14 cellular contexts compared by ENCODE assay signal in the genomic region with DNA sequence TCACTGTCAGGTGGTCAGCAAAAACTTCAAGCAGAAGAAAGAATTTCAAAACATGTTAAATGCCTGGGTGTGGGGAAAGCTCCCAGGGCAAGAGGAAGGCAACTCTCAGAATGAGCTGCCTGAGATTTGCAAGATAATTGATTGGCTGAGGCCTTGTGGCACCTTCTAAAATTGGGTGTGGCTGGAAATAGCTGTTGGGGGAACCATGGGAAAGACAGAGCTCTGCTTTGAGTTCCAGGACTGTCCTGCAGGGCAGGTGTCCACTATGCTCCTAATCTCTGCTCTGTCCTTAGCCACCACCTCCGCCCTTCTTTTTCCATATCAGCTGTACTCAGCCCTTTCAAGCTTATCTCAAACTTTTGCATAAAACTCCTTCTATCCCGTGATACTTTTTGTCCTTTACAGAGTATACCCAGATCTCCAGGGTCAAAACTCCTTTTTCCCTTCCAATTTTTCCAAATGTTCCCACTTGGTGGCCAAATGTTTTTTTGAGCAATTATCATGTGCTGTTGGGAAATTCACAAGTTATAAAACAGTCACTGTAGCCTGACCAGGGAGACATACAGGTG. TPM values are rescaled to one million over a fixed set of nuclear protein-coding genes. Genes with fewer than 3 reads are reported as not detected.
DNase-seq lines count a peak whose midpoint lies in the region; ATAC-seq and TF ChIP-seq lines count a peak whose summit lies in the region.
"Had no signal": no experiment of that assay in that cellular context is flagged by ENCODE, and none has a peak within 500 bp of the region (broad histone marks: within the 10 kb centered on the region; RNA-seq: fewer than 3 reads in every experiment).

No MANE protein-coding gene starts in this region.

- in situ Hi-C loops in mammary epithelial cell (cut with MboI; ENCODE audit: low sequenced_read_pairs in 2 of 2): no loop called here

- H3K27ac ChIP-seq in GM23338 (ENCODE audit: low read depth) (no peak overlapping the region), mammary epithelial cell (ENCODE audit: insufficient read depth, low read depth, low read length) (peak overlapping the region; percentile 28)
- H3K27ac ChIP-seq: neural progenitor cell, sigmoid colon, uterus had no signal

- H3K4me3 Mint-ChIP-seq in CD14-positive monocyte: no peak overlapping the region
- H3K4me3 Mint-ChIP-seq in GM23338: no peak overlapping the region
- no peak overlapping the region for H3K4me3 Mint-ChIP-seq in activated T-cell treated with anti-CD3 and anti-CD28 coated beads, Interleukin-2, amount 50 U/mL, for 4 hours
- H3K4me3 Mint-ChIP-seq: neural progenitor cell had no signal

- ATAC-seq in GM23338 (peak; percentile 66), mucosa of descending colon (peak; percentile 43), HG03520 (IDR thresholded peaks at IDR 0.05; ENCODE audit: unreplicated experiment) (no peak)
- ATAC-seq in activated T-cell treated with anti-CD3 and anti-CD28 coated beads, Interleukin-2, amount 50 U/mL, for 4 hours: no peak

- no peak overlapping the region for H3K9ac ChIP-seq in mammary epithelial cell (ENCODE audit: insufficient read depth, low read length)
- H3K9ac ChIP-seq: neural progenitor cell had no signal

- H3K36me3 Mint-ChIP-seq in CD14-positive monocyte (peaks cover 4 to 10% of the 10 kb centered on the region in 2 donors), GM23338 (ENCODE audit: low read depth) (no peaks in the 10 kb centered on the region)
- H3K36me3 Mint-ChIP-seq in activated T-cell treated with anti-CD3 and anti-CD28 coated beads, Interleukin-2, amount 50 U/mL, for 4 hours (ENCODE audit: insufficient read depth): no peaks in the 10 kb centered on the region
- H3K36me3 Mint-ChIP-seq: neural progenitor cell had no signal

- H3K27me3 Mint-ChIP-seq in CD14-positive monocyte (ENCODE audit: low read depth in 3 of 3) (no peaks in the 10 kb centered on the region), GM23338 (ENCODE audit: insufficient read depth, low read depth, poor library complexity) (no peaks in the 10 kb centered on the region)
- no peaks in the 10 kb centered on the region for H3K27me3 Mint-ChIP-seq in activated T-cell treated with anti-CD3 and anti-CD28 coated beads, Interleukin-2, amount 50 U/mL, for 4 hours (ENCODE audit: low read depth)

- H3K4me1 ChIP-seq in GM23338 (ENCODE audit: insufficient read depth): peaks cover 10% of the 10 kb centered on the region; the same call in 1 of the 2 replicates
- H3K4me1 ChIP-seq in mammary epithelial cell (ENCODE audit: insufficient read depth, low read length): peaks cover 16% of the 10 kb centered on the region
- H3K4me1 ChIP-seq in mucosa of descending colon (ENCODE audit: low read depth): no peaks in the 10 kb centered on the region
- H3K4me1 ChIP-seq: neural progenitor cell, sigmoid colon, uterus had no signal

- H3K9me3 ChIP-seq in mammary epithelial cell (replicated peaks; ENCODE audit: insufficient read depth, low read length) (no peaks in the 10 kb centered on the region), mucosa of descending colon (no peaks in the 10 kb centered on the region)
- H3K9me3 ChIP-seq: sigmoid colon, uterus had no signal

- H3K4me2 ChIP-seq in GM23338 (peak overlapping the region; percentile 47; the same call in 1 of the 2 replicates), mammary epithelial cell (ENCODE audit: insufficient read depth, low read depth, low read length) (peak overlapping the region; percentile 25)
- H3K4me2 ChIP-seq: neural progenitor cell had no signal

- H3K79me2 ChIP-seq in GM23338 (replicated peaks; ENCODE audit: insufficient read depth) (no peaks in the 10 kb centered on the region), mammary epithelial cell (ENCODE audit: insufficient read depth, low read length) (no peaks in the 10 kb centered on the region)

- peaks cover 50% of the 10 kb centered on the region for H3K4me1 Mint-ChIP-seq in CD14-positive monocyte
- H3K4me1 Mint-ChIP-seq in GM23338: peaks cover 14% of the 10 kb centered on the region
- H3K4me1 Mint-ChIP-seq in activated T-cell treated with anti-CD3 and anti-CD28 coated beads, Interleukin-2, amount 50 U/mL, for 4 hours (ENCODE audit: low read depth): peaks cover 44% of the 10 kb centered on the region

- dilution Hi-C loops in mammary epithelial cell (cut with HindIII; ENCODE audit: low sequenced_read_pairs): no loop called here

- H4K20me1 ChIP-seq in GM23338 (replicated peaks; ENCODE audit: insufficient read depth) (no peaks in the 10 kb centered on the region), mammary epithelial cell (ENCODE audit: insufficient read depth, low read length) (no peaks in the 10 kb centered on the region)

- DNase-seq in CD14-positive monocyte (ENCODE audit: low spot score) (no peak), GM23338 (ENCODE audit: low spot score) (peak; percentile 28), mammary epithelial cell (no peak), mucosa of descending colon (no peak), ureter (ENCODE audit: low spot score) (no peak)
- no peak for DNase-seq in activated T-cell treated with anti-CD3 and anti-CD28 coated beads, Interleukin-2, amount 50 U/mL, for 4 hours
- DNase-seq: DMS153; NCI-H2081; sigmoid colon; stimulated activated CD4-positive, alpha-beta T cell treated with anti-CD3 and anti-CD28 coated beads, Interleukin-4, amount 100 ng/mL, for 1 hour; uterus had no signal

- no TSS peak for BruUV-seq in mammary epithelial cell (replicated peaks; lab: Mats Ljungman, UMichigan)

- WGBS in mammary epithelial cell (ENCODE audit: low coverage, missing lambda C conversion rate): 100% methylated on average over 2 of the region's 2 CpGs

- H3K27ac Mint-ChIP-seq in CD14-positive monocyte (peak overlapping the region in 4 of 7 donors; percentile 35 to 51 (median 40)), GM23338 (no peak overlapping the region)
- H3K27ac Mint-ChIP-seq: neural progenitor cell had no signal

- TF ChIP-seq CTCF in CD14-positive monocyte (IDR thresholded peaks at IDR 0.05) (no peak), GM23338 (conservative IDR thresholded peaks at IDR 0.05; ENCODE audit: low read depth in 2 of 2) (no peak), mammary epithelial cell (conservative IDR thresholded peaks at IDR 0.05 in 1 of 2, IDR thresholded peaks at IDR 0.05 in 1 of 2; ENCODE audit: extremely low read depth in 1 of 2, insufficient read depth in 1 of 2, low read depth in 1 of 2, low read length in 2 of 2) (no peak), mucosa of descending colon (IDR thresholded peaks at IDR 0.05) (no peak)

- H3K4me3 ChIP-seq in GM23338 (no peak overlapping the region), mammary epithelial cell (replicated peaks in 1 of 3; ENCODE audit: insufficient read depth in 1 of 3, low read depth in 2 of 3, low read length in 3 of 3) (no peak overlapping the region), mucosa of descending colon (no peak overlapping the region)
- H3K4me3 ChIP-seq: lung, neural progenitor cell, sigmoid colon, uterus had no signal

- intact Hi-C loops in CD14-positive monocyte (cut with micrococcal nuclease): loop anchor here in 1 of 2 donors (5.0 kb wide), 1 partner anchor 44 kb away; no protein-coding TSS in a partner anchor
- intact Hi-C loops in mammary epithelial cell (cut with micrococcal nuclease): loop anchor here (1.0 to 5.0 kb wide), 5 partner anchors 24 to 191 kb away; partner anchors contain the start of gene PPP2R5A
- intact Hi-C loops in mucosa of descending colon (cut with DNase I, micrococcal nuclease): no loop called here

- no peaks in the 10 kb centered on the region; the same call in 1 of the 2 replicates for H3K9me2 ChIP-seq in GM23338 (ENCODE audit: insufficient read depth)

- H3K9me3 Mint-ChIP-seq in CD14-positive monocyte (peaks cover 0 to 6% (median 0%) of the 10 kb centered on the region in 7 donors), GM23338 (no peaks in the 10 kb centered on the region; the same call in 2 of the 3 replicates)
- H3K9me3 Mint-ChIP-seq in activated T-cell treated with anti-CD3 and anti-CD28 coated beads, Interleukin-2, amount 50 U/mL, for 4 hours: no peaks in the 10 kb centered on the region
- H3K9me3 Mint-ChIP-seq: neural progenitor cell had no signal

- H2AFZ ChIP-seq in GM23338 (peak overlapping the region; percentile 44), mammary epithelial cell (ENCODE audit: low read depth, low read length) (no peak overlapping the region)
- H2AFZ ChIP-seq: neural progenitor cell had no signal

- H3F3A ChIP-seq in GM23338 (replicated peaks; ENCODE audit: low read depth): no peaks in the 10 kb centered on the region

- CTCF ChIA-PET in mammary epithelial cell (lab: Charles Lee; ENCODE audit: low non-redundant PET): interaction anchor here (0.6 kb wide), 1 partner anchor 790 kb away, joined by 6 read pairs; no protein-coding TSS in a partner anchor

- no peaks in the 10 kb centered on the region for H3K36me3 ChIP-seq in GM23338 (ENCODE audit: insufficient read depth)
- no peaks in the 10 kb centered on the region for H3K36me3 ChIP-seq in mammary epithelial cell (ENCODE audit: insufficient read depth, low read length)
- no peaks in the 10 kb centered on the region for H3K36me3 ChIP-seq in mucosa of descending colon (ENCODE audit: low read depth)
- H3K36me3 ChIP-seq: neural progenitor cell, sigmoid colon, uterus had no signal

- H3K27me3 ChIP-seq in GM23338 (ENCODE audit: insufficient read depth) (no peaks in the 10 kb centered on the region), mammary epithelial cell (ENCODE audit: insufficient read depth, low read length) (no peaks in the 10 kb centered on the region)
- H3K27me3 ChIP-seq: neural progenitor cell, sigmoid colon, uterus had no signal

TF ChIP-seq in GM23338, 12 proteins besides CTCF, POLR2A, EP300 and RAD21 (continues in another document):
- TF ChIP-seq EZH2phosphoT487 (IDR thresholded peaks at IDR 0.05; ENCODE audit: unreplicated experiment): no peak

RNA-seq across cellular contexts. Expression of gene PPP2R5A, which starts 23.8 kb away (rescaled TPM):
- polyA plus RNA-seq in CD14-positive monocyte: 10 to 100 TPM; 28.1 to 31.1 TPM
- total RNA-seq in GM23338 (2014; rRNA removed; shearing (Covaris generic)): 38.3 and 43.5 TPM in 2 replicates
- polyA plus RNA-seq in GM23338 (2016; fragmentation: Nextera tagmentation; extraction: Ambion mirVana): 12.4 and 16.2 TPM in 2 replicates
- total RNA-seq in mammary epithelial cell: 10 to 100 TPM; 17.3 to 19.0 TPM
- polyA plus RNA-seq in mammary epithelial cell: 10.4 TPM
- polyA minus RNA-seq in mammary epithelial cell: 7.4 TPM
- 10 to 100 TPM; 56.5 to 63.9 (median 63.3) TPM for total RNA-seq in mucosa of descending colon
- 10 to 100 TPM; 36.2 to 41.4 (median 41.0) TPM for total RNA-seq in activated T-cell treated with anti-CD3 and anti-CD28 coated beads, Interleukin-2, amount 50 U/mL, for 4 hours
- 38.1 TPM for total RNA-seq in ureter

Comparison
In these comparisons a context has a peak if more than half of its experiments do, and no peak if none do; other contexts are left out.
1. ATAC-seq: peak in GM23338 (single experiment) and mucosa of descending colon (single experiment); none in HG03520 (single experiment) and activated T-cell treated with anti-CD3 and anti-CD28 coated beads, Interleukin-2, amount 50 U/mL, for 4 hours (0 of 2).